Comparison of ENCODE assay signal across 8 cellular contexts in genomic region chr10:97686962-97687784, GRCh38. TPM values are rescaled to one million over a fixed set of nuclear protein-coding genes. Genes with fewer than 3 reads are reported as not detected.
A peak's percentile ranks its signal among the peaks of the same experiment; 100 is the strongest.
DNase-seq lines count a peak whose midpoint lies in the region; ATAC-seq and TF ChIP-seq lines count a peak whose summit lies in the region.

AVPI1 (minus strand) TSS chr10:97687241; CDS start chr10:97679905, 7,336 bp downstream.

- no peaks in the 10 kb centered on the region for H3K9me3 Mint-ChIP-seq in activated T-helper 17 cell treated with anti-CD3 and anti-CD28 coated beads, Interleukin-2, amount 50 U/mL, for 72 hours
- no peaks in the 10 kb centered on the region for H3K9me3 Mint-ChIP-seq in naive thymus-derived CD8-positive, alpha-beta T cell
- no peaks in the 10 kb centered on the region for H3K9me3 Mint-ChIP-seq in stimulated activated naive B cell treated with anti-CD40 and anti-IgM and Interleukin-4, amounts not matched to agents 10 μg/mL and 1 μg/mL and 100 μg/mL, for 72 hours

- H3K4me3 ChIP-seq in fibroblast of mammary gland (ENCODE audit: control insufficient read depth, low read depth, low read length), result peak within 1 kb of the TSS; percentile 75

- peaks cover 6% of the 10 kb centered on the region for H3K4me1 Mint-ChIP-seq in activated T-helper 17 cell treated with anti-CD3 and anti-CD28 coated beads, Interleukin-2, amount 50 U/mL, for 72 hours
- H3K4me1 Mint-ChIP-seq in naive thymus-derived CD8-positive, alpha-beta T cell, result peaks cover 8 to 33% (median 24%) of the 10 kb centered on the region in 4 donors
- peaks cover 9 to 11% of the 10 kb centered on the region in 2 donors for H3K4me1 Mint-ChIP-seq in stimulated activated naive B cell treated with anti-CD40 and anti-IgM and Interleukin-4, amounts not matched to agents 10 μg/mL and 1 μg/mL and 100 μg/mL, for 72 hours

- TF ChIP-seq CTCF in fibroblast of mammary gland (conservative IDR thresholded peaks at IDR 0.05; ENCODE audit: control insufficient read depth, insufficient read depth, low read depth, low read length), result no peak

- POLR2A ChIA-PET in naive thymus-derived CD8-positive, alpha-beta T cell (lab: Charles Lee), result interaction anchor here (0.8 to 2.8 kb wide), 19 partner anchors 9 to 447 kb away, joined by 3 to 31 read pairs (median 4); partner anchors contain the start of genes MARVELD1, PI4K2A, R3HCC1L and UBTD1

- H3K27me3 Mint-ChIP-seq in activated T-helper 17 cell treated with anti-CD3 and anti-CD28 coated beads, Interleukin-2, amount 50 U/mL, for 72 hours, result no peaks in the 10 kb centered on the region
- H3K27me3 Mint-ChIP-seq in naive thymus-derived CD8-positive, alpha-beta T cell, result no peaks in the 10 kb centered on the region
- H3K27me3 Mint-ChIP-seq in stimulated activated naive B cell treated with anti-CD40 and anti-IgM and Interleukin-4, amounts not matched to agents 10 μg/mL and 1 μg/mL and 100 μg/mL, for 72 hours, result no peaks in the 10 kb centered on the region

- peak; percentile 92 for ATAC-seq in activated T-helper 17 cell treated with anti-CD3 and anti-CD28 coated beads, Interleukin-2, amount 50 U/mL, for 72 hours (replicated peaks)
- ATAC-seq in naive thymus-derived CD8-positive, alpha-beta T cell, result peak; percentile 90 to 92
- ATAC-seq in stimulated activated naive B cell treated with anti-CD40 and anti-IgM and Interleukin-4, amounts not matched to agents 10 μg/mL and 1 μg/mL and 100 μg/mL, for 72 hours (replicated peaks), result peak; percentile 91 to 93

- H3K4me3 Mint-ChIP-seq in activated T-helper 17 cell treated with anti-CD3 and anti-CD28 coated beads, Interleukin-2, amount 50 U/mL, for 72 hours, result peak within 1 kb of the TSS; percentile 70
- H3K4me3 Mint-ChIP-seq in naive thymus-derived CD8-positive, alpha-beta T cell, result peak within 1 kb of the TSS; percentile 83 to 94 (median 88)
- H3K4me3 Mint-ChIP-seq in stimulated activated naive B cell treated with anti-CD40 and anti-IgM and Interleukin-4, amounts not matched to agents 10 μg/mL and 1 μg/mL and 100 μg/mL, for 72 hours, result peak within 1 kb of the TSS; percentile 86

- peak within 1 kb of the TSS; percentile 12 for H3K27ac Mint-ChIP-seq in activated T-helper 17 cell treated with anti-CD3 and anti-CD28 coated beads, Interleukin-2, amount 50 U/mL, for 72 hours
- peak within 1 kb of the TSS; percentile 58 to 95 (median 92) for H3K27ac Mint-ChIP-seq in naive thymus-derived CD8-positive, alpha-beta T cell
- H3K27ac Mint-ChIP-seq in stimulated activated naive B cell treated with anti-CD40 and anti-IgM and Interleukin-4, amounts not matched to agents 10 μg/mL and 1 μg/mL and 100 μg/mL, for 72 hours, result peak within 1 kb of the TSS; percentile 85

- H3K36me3 Mint-ChIP-seq in activated T-helper 17 cell treated with anti-CD3 and anti-CD28 coated beads, Interleukin-2, amount 50 U/mL, for 72 hours (ENCODE audit: low read depth), result no peaks in the 10 kb centered on the region
- no peaks in the 10 kb centered on the region for H3K36me3 Mint-ChIP-seq in naive thymus-derived CD8-positive, alpha-beta T cell
- H3K36me3 Mint-ChIP-seq in stimulated activated naive B cell treated with anti-CD40 and anti-IgM and Interleukin-4, amounts not matched to agents 10 μg/mL and 1 μg/mL and 100 μg/mL, for 72 hours, result no peaks in the 10 kb centered on the region

- DNase-seq in EH (ENCODE audit: low read depth), result peak; percentile 98
- DNase-seq in GOT3 (lab: John Stamatoyannopoulos, UW), result peak; percentile 92
- peak; percentile 96 for DNase-seq in LHCN-M2 (ENCODE audit: low read depth)
- DNase-seq in RPMI7951 (ENCODE audit: low read depth), result peak; percentile 94
- peak; percentile 95 for DNase-seq in fibroblast of mammary gland (ENCODE audit: low read depth)
- peak; percentile 92 to 98 (median 97) for DNase-seq in naive thymus-derived CD8-positive, alpha-beta T cell
- peak; percentile 93 for DNase-seq in stimulated activated naive B cell treated with anti-CD40 and anti-IgM and Interleukin-4, amounts not matched to agents 10 μg/mL and 1 μg/mL and 100 μg/mL, for 72 hours

RNA-seq across cellular contexts. Expression of gene AVPI1, which starts in this region (rescaled TPM):
- total RNA-seq in LHCN-M2 (2014; rRNA removed), result 17.1 and 24.4 TPM in 2 replicates
- 32.8 TPM for polyA plus RNA-seq in LHCN-M2 (2012)
- total RNA-seq in RPMI7951 (2014; rRNA removed; shearing (Covaris generic)), result 7.6 and 13.2 TPM in 2 replicates
- total RNA-seq in activated T-helper 17 cell treated with anti-CD3 and anti-CD28 coated beads, Interleukin-2, amount 50 U/mL, for 72 hours, result 1 to 10 TPM; 1.5 to 1.9 TPM
- total RNA-seq in naive thymus-derived CD8-positive, alpha-beta T cell, result 1 to 10 TPM; 2.9 to 3.1 TPM
- 1 to 10 TPM; 2.2 to 3.8 (median 3.2) TPM for polyA plus RNA-seq in naive thymus-derived CD8-positive, alpha-beta T cell

Comparison
In these comparisons a context has a peak if more than half of its experiments do, and no peak if none do; other contexts are left out.
1. Peak in every context shown above with its lines: DNase-seq, ATAC-seq and H3K4me3 ChIP-seq.
2. H3K27ac Mint-ChIP-seq: peak in every context shown above with its lines; median percentile 92 in naive thymus-derived CD8-positive, alpha-beta T cell; 85 in stimulated activated naive B cell treated with anti-CD40 and anti-IgM and Interleukin-4, amounts not matched to agents 10 μg/mL and 1 μg/mL and 100 μg/mL, for 72 hours; 12 in activated T-helper 17 cell treated with anti-CD3 and anti-CD28 coated beads, Interleukin-2, amount 50 U/mL, for 72 hours.